5 cellular contexts compared by ENCODE assay signal in genomic region chr5:149638136-149638535, GRCh38.
"Had no signal": no experiment of that assay in that cellular context is flagged by ENCODE, and none has a peak within 500 bp of the region (broad histone marks: within the 10 kb centered on the region; RNA-seq: fewer than 3 reads in every experiment).

No MANE protein-coding gene starts in this region.

- H3K4me3 ChIP-seq: GM23338 had no signal

- H2AFZ ChIP-seq: GM23338 had no signal

- H3K9me3 Mint-ChIP-seq: GM23338, H9, HFFc6, IgD-negative memory B cell had no signal

- H3K27me3 Mint-ChIP-seq: IgD-negative memory B cell had no signal

- H3K27ac ChIP-seq: HL-60 had no signal

- DNase-seq: H9, HFFc6 had no signal

- H3K27ac Mint-ChIP-seq: GM23338, H9, HFFc6, IgD-negative memory B cell had no signal

- H3K4me2 ChIP-seq: GM23338 had no signal

- H3K4me3 Mint-ChIP-seq: GM23338, H9, HFFc6, IgD-negative memory B cell had no signal

- H3K36me3 Mint-ChIP-seq: IgD-negative memory B cell had no signal
